1 cellular context compared by ENCODE assay signal in genomic region chr9:134328341-134328840, GRCh38.
TF ChIP-seq lines count a peak whose summit lies in the region.

No MANE protein-coding gene starts in this region.

TF ChIP-seq in HepG2, 621 proteins besides CTCF, POLR2A, EP300 and RAD21 (continued from another document and continues in another):
- no peak for TF ChIP-seq MNT (IDR thresholded peaks at IDR 0.05)
- no peak for TF ChIP-seq THYN1 (CRISPR knock-in tag; IDR thresholded peaks at IDR 0.05; ENCODE audit: borderline replicate concordance, low read depth)
- no peak for TF ChIP-seq NFE2L2 (IDR thresholded peaks at IDR 0.05; ENCODE audit: low read length)
- peak; percentile 67; the same call in 1 of the 2 replicates for TF ChIP-seq ZNF138 (CRISPR knock-in tag; IDR thresholded peaks at IDR 0.05; ENCODE audit: low read depth)
- no peak for TF ChIP-seq ZNF414 (CRISPR knock-in tag; IDR thresholded peaks at IDR 0.05)
- TF ChIP-seq ATF7-NPFF (CRISPR knock-in tag; IDR thresholded peaks at IDR 0.05; ENCODE audit: low read depth), result no peak
- TF ChIP-seq, protein P1, sequence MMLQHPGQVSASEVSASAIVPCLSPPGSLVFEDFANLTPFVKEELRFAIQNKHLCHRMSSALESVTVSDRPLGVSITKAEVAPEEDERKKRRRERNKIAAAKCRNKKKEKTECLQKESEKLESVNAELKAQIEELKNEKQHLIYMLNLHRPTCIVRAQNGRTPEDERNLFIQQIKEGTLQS (CRISPR knock-in tag; IDR thresholded peaks at IDR 0.05), result no peak
- no peak for TF ChIP-seq SP4 (CRISPR knock-in tag; IDR thresholded peaks at IDR 0.05)
- no peak for TF ChIP-seq ARNT2 (CRISPR knock-in tag; IDR thresholded peaks at IDR 0.05; ENCODE audit: low read depth)
- no peak for TF ChIP-seq HNRNPUL1 (IDR thresholded peaks at IDR 0.05; ENCODE audit: low read depth, low read length)
- TF ChIP-seq, protein P2, sequence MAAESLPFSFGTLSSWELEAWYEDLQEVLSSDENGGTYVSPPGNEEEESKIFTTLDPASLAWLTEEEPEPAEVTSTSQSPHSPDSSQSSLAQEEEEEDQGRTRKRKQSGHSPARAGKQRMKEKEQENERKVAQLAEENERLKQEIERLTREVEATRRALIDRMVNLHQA (CRISPR knock-in tag; IDR thresholded peaks at IDR 0.05), result no peak
- no peak for TF ChIP-seq PHB2 (IDR thresholded peaks at IDR 0.05; ENCODE audit: partially characterized antibody)
- no peak for TF ChIP-seq TARDBP (CRISPR knock-in tag; IDR thresholded peaks at IDR 0.05)
- peak; percentile 87 for TF ChIP-seq FOXA3 (CRISPR knock-in tag; IDR thresholded peaks at IDR 0.05)
- no peak for TF ChIP-seq ZNF30 (CRISPR knock-in tag; IDR thresholded peaks at IDR 0.05)
- TF ChIP-seq, protein P3, sequence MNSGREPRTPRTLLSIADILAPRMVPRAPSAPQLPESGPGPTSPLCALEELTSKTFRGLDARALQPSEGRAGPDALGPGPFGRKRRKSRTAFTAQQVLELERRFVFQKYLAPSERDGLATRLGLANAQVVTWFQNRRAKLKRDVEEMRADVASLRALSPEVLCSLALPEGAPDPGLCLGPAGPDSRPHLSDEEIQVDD (CRISPR knock-in tag; IDR thresholded peaks at IDR 0.05; ENCODE audit: borderline replicate concordance), result no peak
- TF ChIP-seq TIGD3 (CRISPR knock-in tag; IDR thresholded peaks at IDR 0.05; ENCODE audit: borderline replicate concordance), result no peak
- TF ChIP-seq CERS6 (CRISPR knock-in tag; IDR thresholded peaks at IDR 0.05), result no peak
- no peak for TF ChIP-seq ZBTB38 (CRISPR knock-in tag; IDR thresholded peaks at IDR 0.05)
- no peak; the same call in none of the 2 replicates for TF ChIP-seq GTF3A (CRISPR knock-in tag; conservative IDR thresholded peaks at IDR 0.05)
- no peak for TF ChIP-seq ZNF136 (CRISPR knock-in tag; IDR thresholded peaks at IDR 0.05; ENCODE audit: low read depth)
- TF ChIP-seq, protein P4, sequence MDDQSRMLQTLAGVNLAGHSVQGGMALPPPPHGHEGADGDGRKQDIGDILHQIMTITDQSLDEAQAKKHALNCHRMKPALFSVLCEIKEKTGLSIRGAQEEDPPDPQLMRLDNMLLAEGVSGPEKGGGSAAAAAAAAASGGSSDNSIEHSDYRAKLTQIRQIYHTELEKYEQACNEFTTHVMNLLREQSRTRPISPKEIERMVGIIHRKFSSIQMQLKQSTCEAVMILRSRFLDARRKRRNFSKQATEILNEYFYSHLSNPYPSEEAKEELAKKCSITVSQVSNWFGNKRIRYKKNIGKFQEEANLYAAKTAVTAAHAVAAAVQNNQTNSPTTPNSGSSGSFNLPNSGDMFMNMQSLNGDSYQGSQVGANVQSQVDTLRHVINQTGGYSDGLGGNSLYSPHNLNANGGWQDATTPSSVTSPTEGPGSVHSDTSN (CRISPR knock-in tag; IDR thresholded peaks at IDR 0.05; ENCODE audit: borderline replicate concordance), result no peak
- TF ChIP-seq, protein P5, sequence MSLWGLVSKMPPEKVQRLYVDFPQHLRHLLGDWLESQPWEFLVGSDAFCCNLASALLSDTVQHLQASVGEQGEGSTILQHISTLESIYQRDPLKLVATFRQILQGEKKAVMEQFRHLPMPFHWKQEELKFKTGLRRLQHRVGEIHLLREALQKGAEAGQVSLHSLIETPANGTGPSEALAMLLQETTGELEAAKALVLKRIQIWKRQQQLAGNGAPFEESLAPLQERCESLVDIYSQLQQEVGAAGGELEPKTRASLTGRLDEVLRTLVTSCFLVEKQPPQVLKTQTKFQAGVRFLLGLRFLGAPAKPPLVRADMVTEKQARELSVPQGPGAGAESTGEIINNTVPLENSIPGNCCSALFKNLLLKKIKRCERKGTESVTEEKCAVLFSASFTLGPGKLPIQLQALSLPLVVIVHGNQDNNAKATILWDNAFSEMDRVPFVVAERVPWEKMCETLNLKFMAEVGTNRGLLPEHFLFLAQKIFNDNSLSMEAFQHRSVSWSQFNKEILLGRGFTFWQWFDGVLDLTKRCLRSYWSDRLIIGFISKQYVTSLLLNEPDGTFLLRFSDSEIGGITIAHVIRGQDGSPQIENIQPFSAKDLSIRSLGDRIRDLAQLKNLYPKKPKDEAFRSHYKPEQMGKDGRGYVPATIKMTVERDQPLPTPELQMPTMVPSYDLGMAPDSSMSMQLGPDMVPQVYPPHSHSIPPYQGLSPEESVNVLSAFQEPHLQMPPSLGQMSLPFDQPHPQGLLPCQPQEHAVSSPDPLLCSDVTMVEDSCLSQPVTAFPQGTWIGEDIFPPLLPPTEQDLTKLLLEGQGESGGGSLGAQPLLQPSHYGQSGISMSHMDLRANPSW (CRISPR knock-in tag; IDR thresholded peaks at IDR 0.05; ENCODE audit: borderline replicate concordance), result no peak
- no peak for TF ChIP-seq MTA3 (CRISPR knock-in tag; IDR thresholded peaks at IDR 0.05)
- TF ChIP-seq SMARCE1 (IDR thresholded peaks at IDR 0.05; ENCODE audit: borderline replicate concordance), result no peak
- no peak for TF ChIP-seq ZMYM3 (CRISPR knock-in tag; IDR thresholded peaks at IDR 0.05)
- no peak for TF ChIP-seq ELF1 (CRISPR knock-in tag; IDR thresholded peaks at IDR 0.05)
- no peak for TF ChIP-seq HOXA5 (CRISPR knock-in tag; IDR thresholded peaks at IDR 0.05)
- TF ChIP-seq ZNF572 (CRISPR knock-in tag; IDR thresholded peaks at IDR 0.05), result no peak
- no peak for TF ChIP-seq ZFP37 (CRISPR knock-in tag; IDR thresholded peaks at IDR 0.05; ENCODE audit: borderline replicate concordance)
- TF ChIP-seq ZNF564 (CRISPR knock-in tag; IDR thresholded peaks at IDR 0.05), result no peak
- TF ChIP-seq MIXL1 (CRISPR knock-in tag; IDR thresholded peaks at IDR 0.05), result peak; percentile 58; the same call in 1 of the 2 replicates
- TF ChIP-seq PCBP2 (optimal IDR thresholded peaks at IDR 0.05; ENCODE audit: low read depth, low read length, poor library complexity, severe bottlenecking), result no peak
- peak; percentile 93 for TF ChIP-seq ZNF362 (CRISPR knock-in tag; IDR thresholded peaks at IDR 0.05; ENCODE audit: borderline replicate concordance)
- TF ChIP-seq GABPA (IDR thresholded peaks at IDR 0.05; ENCODE audit: low read depth, low read length), result no peak
- TF ChIP-seq GABPA (CRISPR knock-in tag; IDR thresholded peaks at IDR 0.05; ENCODE audit: low read depth), result no peak
- TF ChIP-seq, protein P6, sequence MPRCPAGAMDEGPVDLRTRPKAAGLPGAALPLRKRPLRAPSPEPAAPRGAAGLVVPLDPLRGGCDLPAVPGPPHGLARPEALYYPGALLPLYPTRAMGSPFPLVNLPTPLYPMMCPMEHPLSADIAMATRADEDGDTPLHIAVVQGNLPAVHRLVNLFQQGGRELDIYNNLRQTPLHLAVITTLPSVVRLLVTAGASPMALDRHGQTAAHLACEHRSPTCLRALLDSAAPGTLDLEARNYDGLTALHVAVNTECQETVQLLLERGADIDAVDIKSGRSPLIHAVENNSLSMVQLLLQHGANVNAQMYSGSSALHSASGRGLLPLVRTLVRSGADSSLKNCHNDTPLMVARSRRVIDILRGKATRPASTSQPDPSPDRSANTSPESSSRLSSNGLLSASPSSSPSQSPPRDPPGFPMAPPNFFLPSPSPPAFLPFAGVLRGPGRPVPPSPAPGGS (CRISPR knock-in tag; IDR thresholded peaks at IDR 0.05), result no peak
- peak; percentile 33; the same call in 1 of the 2 replicates for TF ChIP-seq KDM3A (CRISPR knock-in tag; IDR thresholded peaks at IDR 0.05; ENCODE audit: low read depth)
- no peak for TF ChIP-seq TRIM24 (CRISPR knock-in tag; IDR thresholded peaks at IDR 0.05)
- TF ChIP-seq SALL1 (CRISPR knock-in tag; IDR thresholded peaks at IDR 0.05), result peak; percentile 37; the same call in 1 of the 2 replicates
- no peak; the same call in 1 of the 2 replicates for TF ChIP-seq ZNF567 (CRISPR knock-in tag; IDR thresholded peaks at IDR 0.05; ENCODE audit: borderline replicate concordance)
- TF ChIP-seq, protein P7, sequence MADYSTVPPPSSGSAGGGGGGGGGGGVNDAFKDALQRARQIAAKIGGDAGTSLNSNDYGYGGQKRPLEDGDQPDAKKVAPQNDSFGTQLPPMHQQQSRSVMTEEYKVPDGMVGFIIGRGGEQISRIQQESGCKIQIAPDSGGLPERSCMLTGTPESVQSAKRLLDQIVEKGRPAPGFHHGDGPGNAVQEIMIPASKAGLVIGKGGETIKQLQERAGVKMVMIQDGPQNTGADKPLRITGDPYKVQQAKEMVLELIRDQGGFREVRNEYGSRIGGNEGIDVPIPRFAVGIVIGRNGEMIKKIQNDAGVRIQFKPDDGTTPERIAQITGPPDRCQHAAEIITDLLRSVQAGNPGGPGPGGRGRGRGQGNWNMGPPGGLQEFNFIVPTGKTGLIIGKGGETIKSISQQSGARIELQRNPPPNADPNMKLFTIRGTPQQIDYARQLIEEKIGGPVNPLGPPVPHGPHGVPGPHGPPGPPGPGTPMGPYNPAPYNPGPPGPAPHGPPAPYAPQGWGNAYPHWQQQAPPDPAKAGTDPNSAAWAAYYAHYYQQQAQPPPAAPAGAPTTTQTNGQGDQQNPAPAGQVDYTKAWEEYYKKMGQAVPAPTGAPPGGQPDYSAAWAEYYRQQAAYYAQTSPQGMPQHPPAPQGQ (CRISPR knock-in tag; IDR thresholded peaks at IDR 0.05; ENCODE audit: borderline replicate concordance), result no peak
- TF ChIP-seq ZNF691 (CRISPR knock-in tag; IDR thresholded peaks at IDR 0.05; ENCODE audit: borderline replicate concordance, low read depth), result no peak
- TF ChIP-seq ZNF674 (CRISPR knock-in tag; IDR thresholded peaks at IDR 0.05; ENCODE audit: low read depth), result no peak
- no peak for TF ChIP-seq FOXM1 (CRISPR knock-in tag; IDR thresholded peaks at IDR 0.05)
- TF ChIP-seq ATM (IDR thresholded peaks at IDR 0.05; ENCODE audit: borderline replicate concordance), result no peak
- peak; percentile 25; the same call in 1 of the 2 replicates for TF ChIP-seq ZSCAN30 (CRISPR knock-in tag; IDR thresholded peaks at IDR 0.05)
